In the genomic region with DNA sequence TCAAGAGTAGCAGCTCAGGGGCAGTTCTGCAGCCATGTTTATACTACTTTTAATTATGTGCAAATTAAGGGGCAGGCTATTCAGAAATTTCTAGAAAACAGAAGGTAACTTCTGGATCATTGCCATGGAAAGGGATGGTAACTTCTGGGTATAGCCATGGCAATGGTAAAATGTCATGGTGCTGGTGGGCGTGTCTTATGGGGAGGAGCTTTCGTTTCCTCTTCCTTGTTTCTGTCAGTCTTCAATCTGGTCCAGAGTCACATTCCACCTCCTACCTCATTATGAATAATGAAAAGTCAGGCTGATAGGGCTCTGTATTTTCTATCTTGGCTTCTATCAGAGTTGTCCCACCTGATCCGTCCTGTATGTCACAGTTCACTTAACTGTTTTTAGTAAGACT, we compare ENCODE assay signal across 7 cellular contexts.
DNase-seq lines count a peak whose midpoint lies in the region; ATAC-seq and TF ChIP-seq lines count a peak whose summit lies in the region.
"Not testable (repeated sequence)": the region's sequence is repeated elsewhere in the genome, so short reads cannot be mapped to it uniquely, and the experiment has no call there.

No MANE protein-coding gene starts in this region.

- H3K36me3 ChIP-seq in BLaER1 treated with 17β-estradiol and CSF1 and Interleukin-3, amounts not matched to agents 10 nM and 100 nM; DND-41 (ENCODE audit: insufficient read depth, low read length); Karpas-422 (ENCODE audit: insufficient read depth, low read length); OCI-LY7 (ENCODE audit: insufficient read depth, low read length): not testable (repeated sequence)

- 0 out of 3 replicates have a peak, but pooled peaks have one; percentile 5 for ATAC-seq in DND-41 (ENCODE audit: insufficient read depth, low read depth)
- not testable (repeated sequence) for ATAC-seq in activated CD4-positive, alpha-beta T cell treated with anti-CD3 and anti-CD28 coated beads for 36 hours; effector memory CD8-positive, alpha-beta T cell (replicated peaks)

- not testable (repeated sequence) for H3K9me3 ChIP-seq in BLaER1 treated with 17β-estradiol and CSF1 and Interleukin-3, amounts not matched to agents 10 nM and 100 nM (replicated peaks in 1 of 11); DND-41 (ENCODE audit: insufficient read depth, low read length, severe bottlenecking); Karpas-422 (ENCODE audit: low read length); OCI-LY7 (ENCODE audit: low read length)

- peaks cover 45% of the 10 kb centered on the region for H3K4me1 Mint-ChIP-seq in activated CD4-positive, alpha-beta T cell treated with anti-CD3 and anti-CD28 coated beads for 36 hours
- H3K4me1 Mint-ChIP-seq in activated naive CD4-positive, alpha-beta T cell treated with anti-CD3 and anti-CD28 coated beads, Interleukin-2, amount 10 ng/mL, durations not matched to agents 7 days and 5 days = peaks cover 38% of the 10 kb centered on the region
- H3K4me1 Mint-ChIP-seq in effector memory CD8-positive, alpha-beta T cell (ENCODE audit: low read depth in 2 of 2) = peaks cover 27 to 50% of the 10 kb centered on the region in 2 donors

- H3K9me3 Mint-ChIP-seq in activated CD4-positive, alpha-beta T cell treated with anti-CD3 and anti-CD28 coated beads for 36 hours (ENCODE audit: low read depth); activated naive CD4-positive, alpha-beta T cell treated with anti-CD3 and anti-CD28 coated beads, Interleukin-2, amount 10 ng/mL, durations not matched to agents 7 days and 5 days; effector memory CD8-positive, alpha-beta T cell: not testable (repeated sequence)

- DNase-seq in DND-41 (peak; percentile 35), Karpas-422 (peak; percentile 51), OCI-LY7 (ENCODE audit: low spot score) (peak; percentile 37)
- peak; percentile 11 for DNase-seq in activated CD4-positive, alpha-beta T cell treated with anti-CD3 and anti-CD28 coated beads for 36 hours
- DNase-seq in activated naive CD4-positive, alpha-beta T cell treated with anti-CD3 and anti-CD28 coated beads, Interleukin-2, amount 10 ng/mL, durations not matched to agents 7 days and 5 days = peak; percentile 27
- DNase-seq in effector memory CD8-positive, alpha-beta T cell = not testable (repeated sequence)

- intact Hi-C loops in OCI-LY7 (cut with micrococcal nuclease; ENCODE audit: unreplicated experiment) = loop anchor here (5.0 kb wide), 2 partner anchors 34 to 89 kb away; no protein-coding TSS in a partner anchor
- intact Hi-C loops in activated CD4-positive, alpha-beta T cell treated with anti-CD3 and anti-CD28 coated beads for 36 hours (cut with DNase I, micrococcal nuclease) = not testable (repeated sequence)

- H3K4me1 ChIP-seq in BLaER1 treated with 17β-estradiol and CSF1 and Interleukin-3, amounts not matched to agents 10 nM and 100 nM = peaks cover 7 to 42% (median 23%) of the 10 kb centered on the region in 10 experiments; a peak in 19 of 20 replicates
- H3K4me1 ChIP-seq in DND-41 (ENCODE audit: insufficient read depth, low read length) (peaks cover 41% of the 10 kb centered on the region), Karpas-422 (ENCODE audit: low read length) (peaks cover 31% of the 10 kb centered on the region), OCI-LY7 (ENCODE audit: insufficient read depth, low read length, poor library complexity, severe bottlenecking) (peaks cover 32% of the 10 kb centered on the region)

- CTCF ChIA-PET in OCI-LY7 (lab: Charles Lee; ENCODE audit: unreplicated experiment); activated naive CD4-positive, alpha-beta T cell treated with anti-CD3 and anti-CD28 coated beads, Interleukin-2, amount 10 ng/mL, durations not matched to agents 7 days and 5 days (lab: Charles Lee): not testable (repeated sequence)
- CTCF ChIA-PET in activated CD4-positive, alpha-beta T cell treated with anti-CD3 and anti-CD28 coated beads for 36 hours (lab: Charles Lee) = interaction anchor here (1.2 kb wide), 1 partner anchor 9 kb away, joined by 3 read pairs; no protein-coding TSS in a partner anchor

- H4K20me1 ChIP-seq in BLaER1 treated with 17β-estradiol and CSF1 and Interleukin-3, amounts not matched to agents 10 nM and 100 nM; DND-41 (ENCODE audit: insufficient read depth, low read length); Karpas-422 (ENCODE audit: insufficient read depth, low read depth, low read length); OCI-LY7 (ENCODE audit: insufficient read depth, low read length): not testable (repeated sequence)

- not testable (repeated sequence) for H3K9ac ChIP-seq in BLaER1 treated with 17β-estradiol and CSF1 and Interleukin-3, amounts not matched to agents 10 nM and 100 nM; Karpas-422 (ENCODE audit: low read length)
- peak overlapping the region; percentile 20; the same call in 1 of the 2 replicates for H3K9ac ChIP-seq in DND-41 (ENCODE audit: low read depth, low read length)

- not testable (repeated sequence) for H3K27me3 ChIP-seq in BLaER1 treated with 17β-estradiol and CSF1 and Interleukin-3, amounts not matched to agents 10 nM and 100 nM; DND-41 (ENCODE audit: insufficient read depth, low read length, poor library complexity); Karpas-422 (ENCODE audit: low read length)

- not testable (repeated sequence) for H2AFZ ChIP-seq in DND-41 (ENCODE audit: low read depth, low read length); Karpas-422 (ENCODE audit: low read length)
- peak overlapping the region; percentile 42; the same call in 1 of the 2 replicates for H2AFZ ChIP-seq in OCI-LY7 (ENCODE audit: low read length)

- not testable (repeated sequence) for H3K27ac Mint-ChIP-seq in activated CD4-positive, alpha-beta T cell treated with anti-CD3 and anti-CD28 coated beads for 36 hours
- peak overlapping the region; percentile 50 for H3K27ac Mint-ChIP-seq in activated naive CD4-positive, alpha-beta T cell treated with anti-CD3 and anti-CD28 coated beads, Interleukin-2, amount 10 ng/mL, durations not matched to agents 7 days and 5 days
- peak overlapping the region; percentile 13 to 77 for H3K27ac Mint-ChIP-seq in effector memory CD8-positive, alpha-beta T cell

- not testable (repeated sequence) for H3K27ac ChIP-seq in BLaER1 treated with 17β-estradiol and CSF1 and Interleukin-3, amounts not matched to agents 10 nM and 100 nM
- H3K27ac ChIP-seq in DND-41 (ENCODE audit: low read length) (peak overlapping the region; percentile 55), Karpas-422 (ENCODE audit: low read length) (peak overlapping the region; percentile 64), OCI-LY7 (ENCODE audit: low read depth, low read length, poor library complexity, severe bottlenecking) (peak overlapping the region; percentile 69)

- POLR2A ChIA-PET in OCI-LY7 (lab: Charles Lee) = interaction anchor here (0.8 to 4.1 kb wide), 4 partner anchors 13 to 35 kb away, joined by 3 to 21 read pairs (median 8); no protein-coding TSS in a partner anchor
- POLR2A ChIA-PET in activated CD4-positive, alpha-beta T cell treated with anti-CD3 and anti-CD28 coated beads for 36 hours (lab: Charles Lee) = not testable (repeated sequence)

- not testable (repeated sequence) for H3K36me3 Mint-ChIP-seq in activated CD4-positive, alpha-beta T cell treated with anti-CD3 and anti-CD28 coated beads for 36 hours (ENCODE audit: low read depth); effector memory CD8-positive, alpha-beta T cell (ENCODE audit: insufficient read depth)
- peaks cover 22% of the 10 kb centered on the region for H3K36me3 Mint-ChIP-seq in activated naive CD4-positive, alpha-beta T cell treated with anti-CD3 and anti-CD28 coated beads, Interleukin-2, amount 10 ng/mL, durations not matched to agents 7 days and 5 days

- not testable (repeated sequence) for H3K27me3 Mint-ChIP-seq in activated CD4-positive, alpha-beta T cell treated with anti-CD3 and anti-CD28 coated beads for 36 hours; activated naive CD4-positive, alpha-beta T cell treated with anti-CD3 and anti-CD28 coated beads, Interleukin-2, amount 10 ng/mL, durations not matched to agents 7 days and 5 days; effector memory CD8-positive, alpha-beta T cell

- not testable (repeated sequence) for TF ChIP-seq CTCF in DND-41 (IDR thresholded peaks at IDR 0.05; ENCODE audit: borderline replicate concordance, extremely low read depth, low read length, poor library complexity, severe bottlenecking); OCI-LY7 (conservative IDR thresholded peaks at IDR 0.05; ENCODE audit: low read length)

- H3K4me3 ChIP-seq in BLaER1 treated with 17β-estradiol and CSF1 and Interleukin-3, amounts not matched to agents 10 nM and 100 nM; DND-41 (ENCODE audit: low read depth in 1 of 2, low read length in 2 of 2); Karpas-422 (ENCODE audit: low read length): not testable (repeated sequence)
- H3K4me3 ChIP-seq in OCI-LY7 (ENCODE audit: low read depth, low read length, poor library complexity, severe bottlenecking) = peak overlapping the region; percentile 20

- H3K9me2 ChIP-seq in Karpas-422 (replicated peaks; ENCODE audit: insufficient read depth, low read length); OCI-LY7 (ENCODE audit: insufficient read depth, low read length): not testable (repeated sequence)

- H3K79me2 ChIP-seq in DND-41 (ENCODE audit: insufficient read depth, low read length); Karpas-422 (ENCODE audit: low read length); OCI-LY7 (ENCODE audit: insufficient read depth, low read depth, low read length): not testable (repeated sequence)

- not testable (repeated sequence) for BruUV-seq in OCI-LY7 (replicated peaks; lab: Mats Ljungman, UMichigan)

- peak overlapping the region in 8 of 11 experiments; percentile 3 to 57 (median 43); a peak in 7 of 22 replicates for H3K4me2 ChIP-seq in BLaER1 treated with 17β-estradiol and CSF1 and Interleukin-3, amounts not matched to agents 10 nM and 100 nM
- H3K4me2 ChIP-seq in DND-41 (ENCODE audit: insufficient read depth, low read length) = peak overlapping the region; percentile 37; the same call in 1 of the 2 replicates
- peak overlapping the region; percentile 44 for H3K4me2 ChIP-seq in Karpas-422 (ENCODE audit: low read depth, low read length, poor library complexity, severe bottlenecking)
- peak overlapping the region; percentile 60 for H3K4me2 ChIP-seq in OCI-LY7 (ENCODE audit: low read length)

- H3K4me3 Mint-ChIP-seq in activated CD4-positive, alpha-beta T cell treated with anti-CD3 and anti-CD28 coated beads for 36 hours; activated naive CD4-positive, alpha-beta T cell treated with anti-CD3 and anti-CD28 coated beads, Interleukin-2, amount 10 ng/mL, durations not matched to agents 7 days and 5 days: not testable (repeated sequence)
- H3K4me3 Mint-ChIP-seq in effector memory CD8-positive, alpha-beta T cell = peak overlapping the region in 1 of 2 donors; percentile 59
